24 cellular contexts compared by ENCODE assay signal in the genomic region with DNA sequence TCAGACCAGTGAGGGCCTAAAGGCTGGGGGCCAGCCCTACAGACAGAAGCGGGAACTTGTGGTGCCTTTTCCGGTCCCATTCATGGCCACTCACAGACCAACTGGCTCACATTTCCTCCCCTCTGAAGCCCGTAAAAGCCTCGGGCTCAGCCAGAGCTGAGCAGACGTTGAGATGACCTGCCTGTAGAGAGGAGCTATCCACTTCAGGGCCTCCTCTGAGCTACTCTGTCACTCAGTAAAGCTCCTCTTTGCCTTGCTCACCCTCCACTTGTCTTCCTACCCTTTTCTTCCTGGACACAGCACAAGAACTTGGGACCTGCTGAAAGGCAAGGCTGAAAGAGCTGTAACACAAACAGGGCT.
"Had no signal": no experiment of that assay in that cellular context is flagged by ENCODE, and none has a peak within 500 bp of the region (broad histone marks: within the 10 kb centered on the region; RNA-seq: fewer than 3 reads in every experiment).

No MANE protein-coding gene starts in this region.

- H3K27ac ChIP-seq: coronary artery, esophagus squamous epithelium, gastrocnemius medialis, left lung, thyroid gland had no signal

- DNase-seq: activated B cell treated with CpG ODN at 0.5 μM for 24 hours; activated CD4-positive, alpha-beta T cell treated with anti-CD3 and anti-CD28 coated beads for 36 hours; activated CD4-positive, alpha-beta T cell treated with anti-CD3 and anti-CD28 coated beads, Interleukin-2, amount 50 U/mL, for 4 hours; activated CD8-positive, alpha-beta memory T cell treated with anti-CD3 and anti-CD28 coated beads for 24 hours; activated CD8-positive, alpha-beta memory T cell treated with anti-CD3 and anti-CD28 coated beads, Interleukin-2, amount 50 U/mL, for 4 hours; activated naive CD4-positive, alpha-beta T cell; activated naive CD8-positive, alpha-beta T cell treated with anti-CD3 and anti-CD28 coated beads for 36 hours; activated T-cell treated with anti-CD3 and anti-CD28 coated beads, Interleukin-2, amount 50 U/mL, for 4 hours; amniotic stem cell; cerebellar nuclear complex; endodermal cell; esophagus squamous epithelium; gastrocnemius medialis; kidney; left lung; mammary epithelial cell; stimulated activated CD4-positive, alpha-beta T cell treated with anti-CD3 and anti-CD28 coated beads, Interleukin-12 subunit alpha, Interleukin-12 subunit beta, amount 100 ng/mL, for 4 hours; substantia nigra; T1000; thyroid gland had no signal

- H3K9me3 Mint-ChIP-seq: activated T-cell treated with anti-CD3 and anti-CD28 coated beads, Interleukin-2, amount 50 U/mL, for 4 hours; activated T-helper 2 cell treated with anti-CD3 and anti-CD28 coated beads, Interferon-gamma antibody, Interleukin-2, Interleukin-4, amounts not matched to agents 10 μg/mL and 5 μg/mL and 100 μg/mL, durations not matched to agents 14 hours and 24 hours and 36 hours; endodermal cell had no signal

- FAIRE-seq: kidney, urothelium cell line had no signal

- ATAC-seq: activated CD4-positive, alpha-beta T cell treated with anti-CD3 and anti-CD28 coated beads for 36 hours; activated T-cell treated with anti-CD3 and anti-CD28 coated beads, Interleukin-2, amount 50 U/mL, for 4 hours; gastrocnemius medialis; left lung had no signal

- H3K27me3 Mint-ChIP-seq: activated B cell treated with CpG ODN at 0.5 μM for 24 hours; activated CD4-positive, alpha-beta T cell treated with anti-CD3 and anti-CD28 coated beads for 36 hours; activated naive CD8-positive, alpha-beta T cell treated with anti-CD3 and anti-CD28 coated beads for 36 hours; stimulated activated naive CD8-positive, alpha-beta T cell treated with anti-CD3 and anti-CD28 coated beads, Interleukin-15, Interleukin-2, amounts not matched to agents 100 ng/mL and 50 ng/mL, for 24 hours had no signal

- H3K36me3 ChIP-seq: esophagus squamous epithelium, gastrocnemius medialis, left lung, thyroid gland had no signal

- H3K4me3 ChIP-seq: coronary artery, esophagus squamous epithelium, gastrocnemius medialis, left lung, thyroid gland had no signal

- H3K4me3 Mint-ChIP-seq: activated B cell treated with CpG ODN at 0.5 μM for 24 hours; activated CD4-positive, alpha-beta T cell treated with anti-CD3 and anti-CD28 coated beads for 36 hours; activated naive CD8-positive, alpha-beta T cell treated with anti-CD3 and anti-CD28 coated beads for 36 hours; activated T-cell treated with anti-CD3 and anti-CD28 coated beads, Interleukin-2, amount 50 U/mL, for 4 hours; endodermal cell; stimulated activated naive CD8-positive, alpha-beta T cell treated with anti-CD3 and anti-CD28 coated beads, Interleukin-15, Interleukin-2, amounts not matched to agents 100 ng/mL and 50 ng/mL, for 24 hours had no signal

- H3K27ac Mint-ChIP-seq: activated B cell treated with CpG ODN at 0.5 μM for 24 hours; activated CD4-positive, alpha-beta T cell treated with anti-CD3 and anti-CD28 coated beads for 36 hours; activated naive CD8-positive, alpha-beta T cell treated with anti-CD3 and anti-CD28 coated beads for 36 hours; activated T-helper 2 cell treated with anti-CD3 and anti-CD28 coated beads, Interferon-gamma antibody, Interleukin-2, Interleukin-4, amounts not matched to agents 10 μg/mL and 5 μg/mL and 100 μg/mL, durations not matched to agents 14 hours and 24 hours and 36 hours; stimulated activated naive CD8-positive, alpha-beta T cell treated with anti-CD3 and anti-CD28 coated beads, Interleukin-15, Interleukin-2, amounts not matched to agents 100 ng/mL and 50 ng/mL, for 24 hours had no signal

- H3K9me3 ChIP-seq: gastrocnemius medialis, left lung, thyroid gland had no signal

- H3K27me3 ChIP-seq: esophagus squamous epithelium, gastrocnemius medialis, left lung, thyroid gland had no signal
